21 cellular contexts compared by ENCODE assay signal in the genomic region with DNA sequence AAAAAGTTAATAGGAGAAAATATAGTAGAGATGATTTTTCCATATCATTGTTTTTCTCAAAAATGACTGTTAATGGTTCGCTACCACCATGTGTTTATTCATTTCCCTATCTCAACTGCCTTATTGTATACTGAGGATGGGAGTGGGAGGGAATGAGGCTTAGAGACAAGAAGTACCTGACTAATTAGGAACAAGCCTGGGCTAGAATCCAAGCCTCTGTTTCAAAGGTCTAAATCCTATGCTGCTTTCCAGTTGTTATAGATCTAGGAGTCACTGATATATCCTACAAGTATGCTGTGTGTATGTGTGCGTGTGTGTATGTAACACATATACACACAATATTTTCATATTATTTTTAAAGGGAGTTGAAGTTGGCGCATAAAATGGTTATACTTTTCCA.
"Had no signal": no experiment of that assay in that cellular context is flagged by ENCODE, and none has a peak within 500 bp of the region (broad histone marks: within the 10 kb centered on the region; RNA-seq: fewer than 3 reads in every experiment).

No MANE protein-coding gene starts in this region.

- FAIRE-seq: TTC549 had no signal

- DNase-seq: activated CD4-positive, alpha-beta T cell treated with anti-CD3 and anti-CD28 coated beads for 4 hours; activated CD4-positive, alpha-beta T cell treated with anti-CD3 and anti-CD28 coated beads, Interleukin-2, amount 50 U/mL, for 48 hours; activated CD8-positive, alpha-beta memory T cell treated with anti-CD3 and anti-CD28 coated beads for 24 hours; activated effector memory CD4-positive, alpha-beta T cell treated with Interleukin-2 at 50 U/mL for 16 hours; activated naive CD4-positive, alpha-beta T cell treated with Interleukin-2 at 50 U/mL for 16 hours; anterior cingulate cortex; dorsolateral prefrontal cortex; effector memory CD4-positive, alpha-beta T cell; foreskin melanocyte; left ventricle myocardium inferior; ovary; right lobe of liver; stimulated activated CD4-positive, alpha-beta T cell treated with anti-CD3 and anti-CD28 coated beads, Interleukin-4, amount 100 ng/mL, for 1 hour; stimulated activated naive CD8-positive, alpha-beta T cell treated with anti-CD3 and anti-CD28 coated beads, Interleukin-15, Interleukin-2, amounts not matched to agents 100 U/mL and 50 U/mL, for 24 hours; T-helper 9 cell; testis; transverse colon had no signal

- H3K36me3 ChIP-seq: left ventricle myocardium inferior, ovary, right lobe of liver, transverse colon had no signal

- ATAC-seq: right lobe of liver; stimulated activated naive CD8-positive, alpha-beta T cell treated with anti-CD3 and anti-CD28 coated beads, Interleukin-15, Interleukin-2, amounts not matched to agents 100 U/mL and 50 U/mL, for 24 hours had no signal

- H3K4me1 ChIP-seq: right lobe of liver, transverse colon had no signal

- H3K4me3 ChIP-seq: coronary artery, dorsolateral prefrontal cortex, left ventricle myocardium inferior, lung, ovary, right lobe of liver, testis, transverse colon had no signal

- H3K27me3 ChIP-seq: dorsolateral prefrontal cortex, ovary, right lobe of liver, testis, transverse colon had no signal

- H3K27ac ChIP-seq: coronary artery, dorsolateral prefrontal cortex, left ventricle myocardium inferior, ovary, right lobe of liver, testis, transverse colon, VCaP had no signal

- H3K9me3 ChIP-seq: left ventricle myocardium inferior, ovary, right lobe of liver, testis, transverse colon had no signal
